9 cellular contexts compared by ENCODE assay signal in genomic region chr11:118618115-118618990, GRCh38. TPM values are rescaled to one million over a fixed set of nuclear protein-coding genes. Genes with fewer than 3 reads are reported as not detected.
DNase-seq lines count a peak whose midpoint lies in the region; ATAC-seq, FAIRE-seq and TF ChIP-seq lines count a peak whose summit lies in the region.
"Had no signal": no experiment of that assay in that cellular context is flagged by ENCODE, and none has a peak within 500 bp of the region (broad histone marks: within the 10 kb centered on the region; RNA-seq: fewer than 3 reads in every experiment).

No MANE protein-coding gene starts in this region.

- H3K27ac ChIP-seq in H1 (ENCODE audit: low read depth, low read length) (no peak overlapping the region), upper lobe of left lung (peak overlapping the region; percentile 82 to 96 (median 92))
- H3K27ac ChIP-seq: 22Rv1 had no signal

- H3K4ac ChIP-seq in H1 (replicated peaks; ENCODE audit: insufficient read length, low read depth, low read length), result no peak overlapping the region

- H3K4me3 ChIP-seq in H1 (ENCODE audit: extremely low read depth in 1 of 4, insufficient read depth in 2 of 4, low read depth in 3 of 4, low read length in 4 of 4) (no peak overlapping the region), upper lobe of left lung (peak overlapping the region in 1 of 4 donors; percentile 2)

- H3K36me3 ChIP-seq in H1 (ENCODE audit: control insufficient read depth in 2 of 4, insufficient read depth in 4 of 4, low read length in 3 of 4), result no peaks in the 10 kb centered on the region
- H3K36me3 ChIP-seq in upper lobe of left lung, result peaks cover 0 to 34% (median 5%) of the 10 kb centered on the region in 4 donors

- peaks cover 13% of the 10 kb centered on the region for H3K79me1 ChIP-seq in H1 (ENCODE audit: low read depth, low read length)

- H2AK5ac ChIP-seq in H1 (ENCODE audit: low read depth, low read length), result 0 out of 2 replicates have a peak overlapping the region, but pooled peaks have one; percentile 10

- peak; percentile 35 for DNase-seq in DMS 273 (lab: John Stamatoyannopoulos, UW; ENCODE audit: unreplicated experiment)
- DNase-seq in DMS 273 treated with DMSO at 0.1 percent for 48 hours (lab: John Stamatoyannopoulos, UW), result no peak
- no peak for DNase-seq in H1 (ENCODE audit: low read depth in 1 of 2, low spot score in 2 of 2)
- peak; percentile 61 for DNase-seq in midbrain (lab: John Stamatoyannopoulos, UW)
- DNase-seq in upper lobe of left lung, result peak in 1 of 2 donors; percentile 49
- DNase-seq in NCI-H2196 treated with DMSO at 0.1 percent for 48 hours (lab: John Stamatoyannopoulos, UW; ENCODE audit: unreplicated experiment), result no peak
- no peak for DNase-seq in stimulated activated CD4-positive, alpha-beta T cell treated with anti-CD3 and anti-CD28 coated beads, Interleukin-4, amount 100 ng/mL, for 1 hour
- no peak for DNase-seq in activated gamma-delta T cell (lab: John Stamatoyannopoulos, UW)

- ATAC-seq in upper lobe of left lung (ENCODE audit: low FRiP score in 2 of 2), result peak; percentile 43 to 67

- TF ChIP-seq EP300 in H1 (IDR thresholded peaks at IDR 0.05; ENCODE audit: borderline replicate concordance in 1 of 2, low read depth in 2 of 2, low read length in 2 of 2), result no peak
- TF ChIP-seq EP300 in upper lobe of left lung (IDR thresholded peaks at IDR 0.05), result peak in 2 of 4 donors; percentile 29 to 75

- no peak overlapping the region for H3K9ac ChIP-seq in H1 (replicated peaks in 1 of 4; ENCODE audit: extremely low read depth in 1 of 4, low read depth in 3 of 4, low read length in 3 of 4)

- H3K9me3 ChIP-seq in H1 (ENCODE audit: insufficient read depth in 2 of 2, low read depth in 1 of 2, low read length in 1 of 2) (no peaks in the 10 kb centered on the region), upper lobe of left lung (no peaks in the 10 kb centered on the region)

- H4K91ac ChIP-seq in H1 (replicated peaks; ENCODE audit: insufficient read length, low read length), result peak overlapping the region; percentile 19

- no peak overlapping the region for H3K56ac ChIP-seq in H1 (replicated peaks; ENCODE audit: insufficient read length, low read depth, low read length)

- no peak overlapping the region for H4K5ac ChIP-seq in H1 (ENCODE audit: insufficient read length, low read depth, low read length)

- H3K27me3 ChIP-seq in H1 (replicated peaks in 1 of 4; ENCODE audit: control insufficient read depth in 3 of 4, extremely low read depth in 1 of 4, insufficient read depth in 3 of 4, low read length in 3 of 4) (0 out of 7 replicates have a peak, but pooled peaks cover 0 to 2% (median 0%) of the 10 kb centered on the region in 4 experiments), upper lobe of left lung (no peaks in the 10 kb centered on the region)

- H2AFZ ChIP-seq in H1 (ENCODE audit: low read length), result no peak overlapping the region

- TF ChIP-seq CTCF in H1 (IDR thresholded peaks at IDR 0.05; ENCODE audit: control extremely low read depth in 1 of 3, insufficient read depth in 1 of 3, low read depth in 1 of 3, low read length in 3 of 3) (no peak), upper lobe of left lung (IDR thresholded peaks at IDR 0.05) (no peak)

- H3K23ac ChIP-seq in H1 (ENCODE audit: insufficient read length), result no peak overlapping the region

- no peak for FAIRE-seq in H1 (lab: Jason Lieb, UNC)

- CTCF ChIA-PET in H1 (lab: Charles Lee; ENCODE audit: partially characterized antibody), result interaction anchor here (0.5 to 7.6 kb wide), 8 partner anchors 10 to 448 kb away, joined by 3 to 57 read pairs (median 4); no protein-coding TSS in a partner anchor

- no peak overlapping the region for H2BK120ac ChIP-seq in H1 (replicated peaks; ENCODE audit: low read depth, low read length)

- H3K18ac ChIP-seq in H1 (ENCODE audit: extremely low read depth, low read length), result peak overlapping the region; percentile 26; the same call in 1 of the 2 replicates

- no peak overlapping the region for H4K8ac ChIP-seq in H1 (ENCODE audit: extremely low read depth, insufficient read depth, low read length)

- H2BK15ac ChIP-seq in H1 (ENCODE audit: low read length), result peak overlapping the region; percentile 95

- TF ChIP-seq RAD21 in H1 (IDR thresholded peaks at IDR 0.05 in 1 of 2, conservative IDR thresholded peaks at IDR 0.05 in 1 of 2; ENCODE audit: low read depth in 2 of 2, low read length in 2 of 2), result no peak

- H2BK12ac ChIP-seq in H1 (ENCODE audit: low read depth, low read length), result peak overlapping the region; percentile 75; the same call in 1 of the 2 replicates

- H3K4me2 ChIP-seq in H1 (ENCODE audit: insufficient read depth in 1 of 2, low read depth in 2 of 2, low read length in 2 of 2), result no peak overlapping the region

- WGBS in H1 (ENCODE audit: extremely low coverage in 1 of 2, insufficient coverage in 1 of 2, insufficient read length in 1 of 2, insufficient replicate concordance in 2 of 2, low coverage in 1 of 2, low lambda C conversion rate in 2 of 2, missing lambda C conversion rate in 1 of 2), 2 experiments, result 90% methylated on average over 11 of the region's 11 CpGs; no CpG with 5 or more reads in 1 of the 2 experiments
- 37 to 58% methylated on average over 11 of the region's 11 CpGs for WGBS in upper lobe of left lung, 2 donors

- H3K14ac ChIP-seq in H1 (ENCODE audit: insufficient read length), result no peak overlapping the region

- POLR2A ChIA-PET in H1 (lab: Charles Lee; ENCODE audit: partially characterized antibody), result interaction anchor here (0.6 to 28.7 kb wide), 7 partner anchors 11 to 401 kb away, joined by 3 to 574 read pairs (median 3); partner anchors contain the start of genes ARCN1 and PHLDB1

- peak overlapping the region; percentile 22; the same call in 1 of the 2 replicates for H2BK5ac ChIP-seq in H1 (ENCODE audit: low read depth, low read length)

- peak overlapping the region; percentile 91 for H2BK20ac ChIP-seq in H1 (ENCODE audit: low read length)

- H4K20me1 ChIP-seq in H1 (replicated peaks in 1 of 2; ENCODE audit: control insufficient read depth in 1 of 2, insufficient read depth in 2 of 2, low read length in 2 of 2), result peaks cover 0 to 3% of the 10 kb centered on the region in 2 experiments

- H3K23me2 ChIP-seq in H1 (ENCODE audit: low read depth, low read length), result peaks cover 7% of the 10 kb centered on the region

- TF ChIP-seq POLR2A in H1 (IDR thresholded peaks at IDR 0.05; ENCODE audit: control extremely low read depth in 1 of 2, low read depth in 2 of 2, low read length in 2 of 2), result no peak
- no peak for TF ChIP-seq POLR2A in upper lobe of left lung (IDR thresholded peaks at IDR 0.05)

- H3K4me1 ChIP-seq in H1 (replicated peaks in 1 of 4; ENCODE audit: control insufficient read depth in 3 of 4, insufficient read depth in 4 of 4, low read length in 3 of 4), result peaks cover 17 to 60% (median 43%) of the 10 kb centered on the region in 4 experiments
- peaks cover 76 to 94% (median 83%) of the 10 kb centered on the region in 4 donors for H3K4me1 ChIP-seq in upper lobe of left lung

- H3K79me2 ChIP-seq in H1 (ENCODE audit: control insufficient read depth in 1 of 2, insufficient read depth in 2 of 2, low read length in 2 of 2), result peaks cover 6 to 19% of the 10 kb centered on the region in 2 experiments; a peak in 2 of 4 replicates

TF ChIP-seq in H1, 55 proteins besides CTCF, POLR2A, EP300 and RAD21 (continues in another document):
- TF ChIP-seq E2F6 (IDR thresholded peaks at IDR 0.05), result no peak
- TF ChIP-seq RNF2 (IDR thresholded peaks at IDR 0.05; ENCODE audit: borderline replicate concordance, low read depth, low read length, missing control alignments, poor library complexity, severe bottlenecking), result no peak
- no peak for TF ChIP-seq KDM4A (IDR thresholded peaks at IDR 0.05; ENCODE audit: low read depth, low read length, severe bottlenecking)

RNA-seq across cellular contexts. Expression of gene PHLDB1, which starts 10.9 kb away (rescaled TPM):
- 74.8 and 74.9 TPM in 2 replicates for total RNA-seq in H1 (2021; fragmentation: NEBNext Ultra II Directional; extraction: Animal tissue kit (Norgen Biotek cat#: 25700))
- 53.9 and 70.6 TPM in 2 replicates for polyA plus RNA-seq in H1 (2011; rRNA removed)
- 66.4 TPM for polyA plus RNA-seq in H1 (2011; cell fraction: cytosol; rRNA removed)
- 211 TPM for polyA plus RNA-seq in H1 (2011; cell fraction: nucleus; rRNA removed)
- polyA plus RNA-seq in H1 (2012, experiment 1 of 2), result 47.2 to 67.0 TPM (median 64.5 TPM) in 4 replicates
- polyA plus RNA-seq in H1 (2012, experiment 2 of 2), result 57.7 TPM
- polyA plus RNA-seq in H1 (2013, experiment 1 of 2), result 44.2 TPM
- 40.0 TPM for polyA plus RNA-seq in H1 (2013, experiment 2 of 2)
- 57.0 and 74.3 TPM in 2 replicates for polyA minus RNA-seq in H1 (2011; rRNA and poly(A)+ RNA removed)
- polyA minus RNA-seq in H1 (2011; cell fraction: cytosol; rRNA and poly(A)+ RNA removed), result 57.3 TPM
- polyA minus RNA-seq in H1 (2011; cell fraction: nucleus; rRNA and poly(A)+ RNA removed), result 100 TPM
- 100 to 1,000 TPM in 3 of 6 donors, 10 to 100 TPM in 3; 45.5 to 188 (median 100) TPM for total RNA-seq in upper lobe of left lung

RNA-seq across cellular contexts. Expression of gene ARCN1, which starts 46.1 kb away (rescaled TPM):
- 132 and 137 TPM in 2 replicates for total RNA-seq in H1 (2021; fragmentation: NEBNext Ultra II Directional; extraction: Animal tissue kit (Norgen Biotek cat#: 25700))
- polyA plus RNA-seq in H1 (2011; rRNA removed), result 82.1 and 146 TPM in 2 replicates
- 116 TPM for polyA plus RNA-seq in H1 (2011; cell fraction: cytosol; rRNA removed)
- 39.9 TPM for polyA plus RNA-seq in H1 (2011; cell fraction: nucleus; rRNA removed)
- 85.3 to 107 TPM (median 98.7 TPM) in 4 replicates for polyA plus RNA-seq in H1 (2012, experiment 1 of 2)
- polyA plus RNA-seq in H1 (2012, experiment 2 of 2), result 13.3 TPM
- 103 TPM for polyA plus RNA-seq in H1 (2013, experiment 1 of 2)
- 99.4 TPM for polyA plus RNA-seq in H1 (2013, experiment 2 of 2)
- 135 and 136 TPM in 2 replicates for polyA minus RNA-seq in H1 (2011; rRNA and poly(A)+ RNA removed)
- 75.7 TPM for polyA minus RNA-seq in H1 (2011; cell fraction: cytosol; rRNA and poly(A)+ RNA removed)
- 32.1 TPM for polyA minus RNA-seq in H1 (2011; cell fraction: nucleus; rRNA and poly(A)+ RNA removed)
- 100 to 1,000 TPM in 3 of 6 donors, 10 to 100 TPM in 3; 29.3 to 121 (median 94.6) TPM for total RNA-seq in upper lobe of left lung

RNA-seq across cellular contexts. Expression of gene IFT46, which starts 52.6 kb away (rescaled TPM):
- 11.2 and 11.5 TPM in 2 replicates for total RNA-seq in H1 (2021; fragmentation: NEBNext Ultra II Directional; extraction: Animal tissue kit (Norgen Biotek cat#: 25700))
- polyA plus RNA-seq in H1 (2011; rRNA removed), result 10.3 and 12.3 TPM in 2 replicates
- 14.9 TPM for polyA plus RNA-seq in H1 (2011; cell fraction: cytosol; rRNA removed)
- polyA plus RNA-seq in H1 (2011; cell fraction: nucleus; rRNA removed), result 8.9 TPM
- 6.6 to 9.9 TPM (median 8.1 TPM) in 4 replicates for polyA plus RNA-seq in H1 (2012, experiment 1 of 2)
- 5.2 TPM for polyA plus RNA-seq in H1 (2012, experiment 2 of 2)
- 8.8 TPM for polyA plus RNA-seq in H1 (2013, experiment 1 of 2)
- 9.4 TPM for polyA plus RNA-seq in H1 (2013, experiment 2 of 2)
- polyA minus RNA-seq in H1 (2011; rRNA and poly(A)+ RNA removed), result 14.8 and 15.0 TPM in 2 replicates
- 5.4 TPM for polyA minus RNA-seq in H1 (2011; cell fraction: cytosol; rRNA and poly(A)+ RNA removed)
- polyA minus RNA-seq in H1 (2011; cell fraction: nucleus; rRNA and poly(A)+ RNA removed), result 7.8 TPM
- total RNA-seq in upper lobe of left lung, result 10 to 100 TPM in 5 of 6 donors, 1 to 10 TPM in 1; 7.5 to 38.3 (median 21.5) TPM

Comparison
In these comparisons a context has a peak if more than half of its experiments do, and no peak if none do; other contexts are left out.
1. DNase-seq: peak in DMS 273 (single experiment) and midbrain (single experiment); none in DMS 273 treated with DMSO at 0.1 percent for 48 hours (single experiment), H1 (0 of 2), NCI-H2196 treated with DMSO at 0.1 percent for 48 hours (single experiment), stimulated activated CD4-positive, alpha-beta T cell treated with anti-CD3 and anti-CD28 coated beads, Interleukin-4, amount 100 ng/mL, for 1 hour (single experiment) and activated gamma-delta T cell (single experiment).